Comparison of ENCODE assay signal across 5 cellular contexts in the genomic region with DNA sequence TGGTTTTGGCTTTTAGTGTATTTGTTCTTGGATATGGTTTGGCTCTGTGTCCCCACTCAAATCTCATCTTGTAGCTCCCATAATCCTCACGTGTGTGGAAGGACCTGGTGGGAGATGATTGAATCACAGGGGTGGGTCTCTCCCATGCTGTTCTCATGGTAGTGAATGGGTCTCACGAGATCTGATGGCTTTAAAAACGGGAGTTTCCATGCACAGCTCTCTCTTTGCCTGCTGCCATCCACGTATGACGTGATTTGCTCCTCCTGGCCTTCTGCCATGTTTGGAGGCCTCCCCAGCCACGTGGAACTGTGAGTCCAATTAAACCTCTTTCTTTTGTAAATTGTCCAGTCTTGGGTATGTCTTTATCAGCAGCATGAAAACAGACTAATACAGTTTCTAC. TPM values are rescaled to one million over a fixed set of nuclear protein-coding genes. Genes with fewer than 3 reads are reported as not detected.
"Had no signal": no experiment of that assay in that cellular context is flagged by ENCODE, and none has a peak within 500 bp of the region (broad histone marks: within the 10 kb centered on the region; RNA-seq: fewer than 3 reads in every experiment).

No MANE protein-coding gene starts in this region.

RNA-seq across cellular contexts. Expression of gene ALKAL2, which starts 28.0 kb away (rescaled TPM):
- total RNA-seq: LHCN-M2, MCF 10A, PC-3, Right ventricle myocardium superior, SJSA1 had no signal
